Comparison of ENCODE assay signal across 8 cellular contexts in the genomic region with DNA sequence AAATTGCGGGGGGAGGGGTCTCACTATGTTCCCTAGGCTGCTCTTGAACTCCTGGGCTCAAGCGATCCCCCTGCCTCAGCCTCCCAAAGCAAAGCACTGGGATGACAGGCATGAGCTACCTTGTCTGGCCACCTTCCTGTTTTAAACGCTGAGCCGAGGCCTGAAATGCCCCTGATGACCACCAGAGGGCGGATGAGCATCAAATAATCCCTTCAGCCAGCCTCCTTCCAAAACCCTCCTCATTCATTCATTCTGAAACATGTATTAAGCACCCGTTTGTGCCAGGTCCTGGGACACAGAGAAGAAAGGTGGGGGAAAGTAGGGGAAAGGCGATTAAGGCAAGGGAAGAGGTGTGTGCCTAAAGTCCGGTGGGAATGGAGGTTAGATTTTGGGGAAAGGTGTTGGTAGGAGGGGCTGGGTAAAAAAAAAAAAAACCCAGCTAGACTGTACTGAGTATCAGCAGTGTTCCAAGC. TPM values are rescaled to one million over a fixed set of nuclear protein-coding genes. Genes with fewer than 3 reads are reported as not detected.
DNase-seq lines count a peak whose midpoint lies in the region; ATAC-seq, FAIRE-seq and TF ChIP-seq lines count a peak whose summit lies in the region.

No MANE protein-coding gene starts in this region.

- no peak for TF ChIP-seq POLR2A in H54 (IDR thresholded peaks at IDR 0.05; ENCODE audit: low read depth, low read length)

- intact Hi-C loops in activated B cell treated with CpG ODN at 0.5 μM for 24 hours (cut with micrococcal nuclease): loop anchor here (1.0 kb wide), 3 partner anchors 38 to 109 kb away; a partner anchor contains a TSS

- FAIRE-seq in H54 (lab: Jason Lieb, UNC): no peak
- no peak for FAIRE-seq in bronchial epithelial cell (lab: Jason Lieb, UNC)

- H3K4me3 ChIP-seq in bronchial epithelial cell (ENCODE audit: low read depth, low read length): no peak overlapping the region

- no peaks in the 10 kb centered on the region for H3K27me3 ChIP-seq in bronchial epithelial cell (ENCODE audit: control insufficient read depth, insufficient read depth, low read length)

- no peaks in the 10 kb centered on the region for H3K36me3 Mint-ChIP-seq in activated B cell treated with CpG ODN at 0.5 μM for 24 hours (ENCODE audit: low read depth)

- POLR2A ChIA-PET in activated B cell treated with CpG ODN at 0.5 μM for 24 hours (lab: Charles Lee): interaction anchor here (0.6 to 20.7 kb wide), 10 partner anchors 10 to 213 kb away, joined by 3 to 1242 read pairs (median 8); a partner anchor contains a TSS

- ATAC-seq in activated B cell treated with CpG ODN at 0.5 μM for 24 hours (ENCODE audit: low read depth) (peak; percentile 11), HG03139 (IDR thresholded peaks at IDR 0.05; ENCODE audit: unreplicated experiment) (no peak)

- CTCF ChIA-PET in activated B cell treated with CpG ODN at 0.5 μM for 24 hours (lab: Charles Lee): interaction anchor here (0.6 to 20.2 kb wide), 14 partner anchors 9 to 123 kb away, joined by 3 to 429 read pairs (median 10); a partner anchor contains a TSS

- no peaks in the 10 kb centered on the region for H3K27me3 Mint-ChIP-seq in activated B cell treated with CpG ODN at 0.5 μM for 24 hours

- TF ChIP-seq CTCF in activated B cell treated with CpG ODN at 0.5 μM for 24 hours (IDR thresholded peaks at IDR 0.05) (peak; percentile 53), bronchial epithelial cell (IDR thresholded peaks at IDR 0.05; ENCODE audit: insufficient read depth, low read length, severe bottlenecking) (peak; percentile 90)

- H3K4me1 Mint-ChIP-seq in activated B cell treated with CpG ODN at 0.5 μM for 24 hours: peaks cover 73% of the 10 kb centered on the region

- peak overlapping the region; percentile 30 for H3K4me3 Mint-ChIP-seq in activated B cell treated with CpG ODN at 0.5 μM for 24 hours

- H3K36me3 ChIP-seq in bronchial epithelial cell (ENCODE audit: control insufficient read depth, insufficient read depth, low read length): no peaks in the 10 kb centered on the region

- no peaks in the 10 kb centered on the region for H3K9me3 Mint-ChIP-seq in activated B cell treated with CpG ODN at 0.5 μM for 24 hours

- DNase-seq in AG20443 (ENCODE audit: low spot score) (peak; percentile 76), H54 (ENCODE audit: insufficient read length, low spot score) (peak; percentile 79), NCI-H345 treated with DMSO at 0.1 percent for 48 hours (lab: John Stamatoyannopoulos, UW; ENCODE audit: unreplicated experiment) (peak; percentile 74), activated B cell treated with CpG ODN at 0.5 μM for 24 hours (peak; percentile 75), bronchial epithelial cell (ENCODE audit: low read depth) (peak; percentile 69), kidney tubule cell (ENCODE audit: low spot score) (peak; percentile 86)
- DNase-seq in stimulated activated CD4-positive, alpha-beta T cell treated with anti-CD3 and anti-CD28 coated beads, Interleukin-4, amount 100 ng/mL, for 1 hour: peak; percentile 79

- peak overlapping the region; percentile 80 for H3K27ac Mint-ChIP-seq in activated B cell treated with CpG ODN at 0.5 μM for 24 hours

RNA-seq across cellular contexts. Expression of a gene that starts 30.7 kb away (rescaled TPM):
- total RNA-seq in activated B cell treated with CpG ODN at 0.5 μM for 24 hours: 1,531 and 1,680 TPM in 2 replicates
- total RNA-seq in bronchial epithelial cell: 348 and 388 TPM in 2 replicates
